Comparison of ENCODE assay signal across 1 cellular context in genomic region chr6:63589955-63590411, GRCh38.
TF ChIP-seq lines count a peak whose summit lies in the region.

No MANE protein-coding gene starts in this region.

TF ChIP-seq in HepG2, 621 proteins besides CTCF, POLR2A, EP300 and RAD21 (continued from another document and continues in another):
- TF ChIP-seq, protein P1, sequence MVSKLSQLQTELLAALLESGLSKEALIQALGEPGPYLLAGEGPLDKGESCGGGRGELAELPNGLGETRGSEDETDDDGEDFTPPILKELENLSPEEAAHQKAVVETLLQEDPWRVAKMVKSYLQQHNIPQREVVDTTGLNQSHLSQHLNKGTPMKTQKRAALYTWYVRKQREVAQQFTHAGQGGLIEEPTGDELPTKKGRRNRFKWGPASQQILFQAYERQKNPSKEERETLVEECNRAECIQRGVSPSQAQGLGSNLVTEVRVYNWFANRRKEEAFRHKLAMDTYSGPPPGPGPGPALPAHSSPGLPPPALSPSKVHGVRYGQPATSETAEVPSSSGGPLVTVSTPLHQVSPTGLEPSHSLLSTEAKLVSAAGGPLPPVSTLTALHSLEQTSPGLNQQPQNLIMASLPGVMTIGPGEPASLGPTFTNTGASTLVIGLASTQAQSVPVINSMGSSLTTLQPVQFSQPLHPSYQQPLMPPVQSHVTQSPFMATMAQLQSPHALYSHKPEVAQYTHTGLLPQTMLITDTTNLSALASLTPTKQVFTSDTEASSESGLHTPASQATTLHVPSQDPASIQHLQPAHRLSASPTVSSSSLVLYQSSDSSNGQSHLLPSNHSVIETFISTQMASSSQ (IDR thresholded peaks at IDR 0.05; ENCODE audit: low read depth): peak; percentile 40; the same call in 1 of the 2 replicates
- TF ChIP-seq, protein P1 (CRISPR knock-in tag; IDR thresholded peaks at IDR 0.05; ENCODE audit: borderline replicate concordance): no peak
- TF ChIP-seq SAFB2 (CRISPR knock-in tag; IDR thresholded peaks at IDR 0.05; ENCODE audit: borderline replicate concordance, low read depth) (no peak), TBX2 (CRISPR knock-in tag; IDR thresholded peaks at IDR 0.05; ENCODE audit: borderline replicate concordance) (peak; percentile 71), ZNF3 (CRISPR knock-in tag; IDR thresholded peaks at IDR 0.05) (peak; percentile 77; the same call in 1 of the 2 replicates), THYN1 (CRISPR knock-in tag; IDR thresholded peaks at IDR 0.05; ENCODE audit: borderline replicate concordance, low read depth) (no peak), ZBTB4 (CRISPR knock-in tag; IDR thresholded peaks at IDR 0.05; ENCODE audit: borderline replicate concordance) (no peak), ZNF790 (CRISPR knock-in tag; IDR thresholded peaks at IDR 0.05; ENCODE audit: borderline replicate concordance) (no peak), RBFOX2 (IDR thresholded peaks at IDR 0.05; ENCODE audit: low read depth, low read length) (no peak), HNF4G (IDR thresholded peaks at IDR 0.05; ENCODE audit: borderline replicate concordance, low read depth, low read length) (peak; percentile 27; the same call in 1 of the 2 replicates), HNF4G (CRISPR knock-in tag; IDR thresholded peaks at IDR 0.05; ENCODE audit: borderline replicate concordance, low read depth) (no peak), ZNF83 (CRISPR knock-in tag; IDR thresholded peaks at IDR 0.05; ENCODE audit: borderline replicate concordance) (no peak), ZNF414 (CRISPR knock-in tag; IDR thresholded peaks at IDR 0.05) (no peak; the same call in 1 of the 2 replicates), FOXK2 (IDR thresholded peaks at IDR 0.05) (0 out of 2 replicates have a peak, but pooled peaks have one; percentile 9), SETDB1 (CRISPR knock-in tag; IDR thresholded peaks at IDR 0.05; ENCODE audit: borderline replicate concordance) (no peak), RBAK (CRISPR knock-in tag; IDR thresholded peaks at IDR 0.05) (no peak), ZNF354B (CRISPR knock-in tag; IDR thresholded peaks at IDR 0.05) (no peak), JUNB (CRISPR knock-in tag; IDR thresholded peaks at IDR 0.05; ENCODE audit: borderline replicate concordance) (peak; percentile 52; the same call in 1 of the 2 replicates), NCOA2 (CRISPR knock-in tag; IDR thresholded peaks at IDR 0.05) (peak; percentile 82), SNAI1 (CRISPR knock-in tag; IDR thresholded peaks at IDR 0.05; ENCODE audit: borderline replicate concordance) (no peak), BCL3 (CRISPR knock-in tag; IDR thresholded peaks at IDR 0.05) (no peak), RCOR2 (CRISPR knock-in tag; IDR thresholded peaks at IDR 0.05) (peak; percentile 85), ZNF639 (CRISPR knock-in tag; conservative IDR thresholded peaks at IDR 0.05) (0 out of 2 replicates have a peak, but pooled peaks have one; percentile 22), STAG1 (CRISPR knock-in tag; IDR thresholded peaks at IDR 0.05) (peak; percentile 18; the same call in 1 of the 2 replicates), ZNF768 (CRISPR knock-in tag; IDR thresholded peaks at IDR 0.05) (no peak), EHMT2 (IDR thresholded peaks at IDR 0.05; ENCODE audit: borderline replicate concordance, low read depth, low read length) (peak; percentile 96), IKZF1 (IDR thresholded peaks at IDR 0.05) (no peak), ZNF710 (CRISPR knock-in tag; IDR thresholded peaks at IDR 0.05; ENCODE audit: borderline replicate concordance) (no peak), ATF7 (IDR thresholded peaks at IDR 0.05) (peak; percentile 99), ATF7 (CRISPR knock-in tag; IDR thresholded peaks at IDR 0.05) (peak; percentile 94; the same call in 1 of the 2 replicates), ZNF18 (CRISPR knock-in tag; IDR thresholded peaks at IDR 0.05; ENCODE audit: insufficient replicate concordance) (no peak), ARNT (IDR thresholded peaks at IDR 0.05) (no peak), KDM3A (CRISPR knock-in tag; IDR thresholded peaks at IDR 0.05; ENCODE audit: low read depth) (peak; percentile 68; the same call in 1 of the 2 replicates)
- TF ChIP-seq, protein P2, sequence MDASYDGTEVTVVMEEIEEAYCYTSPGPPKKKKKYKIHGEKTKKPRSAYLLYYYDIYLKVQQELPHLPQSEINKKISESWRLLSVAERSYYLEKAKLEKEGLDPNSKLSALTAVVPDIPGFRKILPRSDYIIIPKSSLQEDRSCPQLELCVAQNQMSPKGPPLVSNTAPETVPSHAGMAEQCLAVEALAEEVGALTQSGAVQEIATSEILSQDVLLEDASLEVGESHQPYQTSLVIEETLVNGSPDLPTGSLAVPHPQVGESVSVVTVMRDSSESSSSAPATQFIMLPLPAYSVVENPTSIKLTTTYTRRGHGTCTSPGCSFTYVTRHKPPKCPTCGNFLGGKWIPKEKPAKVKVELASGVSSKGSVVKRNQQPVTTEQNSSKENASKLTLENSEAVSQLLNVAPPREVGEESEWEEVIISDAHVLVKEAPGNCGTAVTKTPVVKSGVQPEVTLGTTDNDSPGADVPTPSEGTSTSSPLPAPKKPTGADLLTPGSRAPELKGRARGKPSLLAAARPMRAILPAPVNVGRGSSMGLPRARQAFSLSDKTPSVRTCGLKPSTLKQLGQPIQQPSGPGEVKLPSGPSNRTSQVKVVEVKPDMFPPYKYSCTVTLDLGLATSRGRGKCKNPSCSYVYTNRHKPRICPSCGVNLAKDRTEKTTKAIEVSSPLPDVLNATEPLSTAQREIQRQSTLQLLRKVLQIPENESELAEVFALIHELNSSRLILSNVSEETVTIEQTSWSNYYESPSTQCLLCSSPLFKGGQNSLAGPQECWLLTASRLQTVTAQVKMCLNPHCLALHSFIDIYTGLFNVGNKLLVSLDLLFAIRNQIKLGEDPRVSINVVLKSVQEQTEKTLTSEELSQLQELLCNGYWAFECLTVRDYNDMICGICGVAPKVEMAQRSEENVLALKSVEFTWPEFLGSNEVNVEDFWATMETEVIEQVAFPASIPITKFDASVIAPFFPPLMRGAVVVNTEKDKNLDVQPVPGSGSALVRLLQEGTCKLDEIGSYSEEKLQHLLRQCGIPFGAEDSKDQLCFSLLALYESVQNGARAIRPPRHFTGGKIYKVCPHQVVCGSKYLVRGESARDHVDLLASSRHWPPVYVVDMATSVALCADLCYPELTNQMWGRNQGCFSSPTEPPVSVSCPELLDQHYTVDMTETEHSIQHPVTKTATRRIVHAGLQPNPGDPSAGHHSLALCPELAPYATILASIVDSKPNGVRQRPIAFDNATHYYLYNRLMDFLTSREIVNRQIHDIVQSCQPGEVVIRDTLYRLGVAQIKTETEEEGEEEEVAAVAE (CRISPR knock-in tag; IDR thresholded peaks at IDR 0.05; ENCODE audit: borderline replicate concordance): peak; percentile 72; the same call in 1 of the 2 replicates
- TF ChIP-seq, protein P3, sequence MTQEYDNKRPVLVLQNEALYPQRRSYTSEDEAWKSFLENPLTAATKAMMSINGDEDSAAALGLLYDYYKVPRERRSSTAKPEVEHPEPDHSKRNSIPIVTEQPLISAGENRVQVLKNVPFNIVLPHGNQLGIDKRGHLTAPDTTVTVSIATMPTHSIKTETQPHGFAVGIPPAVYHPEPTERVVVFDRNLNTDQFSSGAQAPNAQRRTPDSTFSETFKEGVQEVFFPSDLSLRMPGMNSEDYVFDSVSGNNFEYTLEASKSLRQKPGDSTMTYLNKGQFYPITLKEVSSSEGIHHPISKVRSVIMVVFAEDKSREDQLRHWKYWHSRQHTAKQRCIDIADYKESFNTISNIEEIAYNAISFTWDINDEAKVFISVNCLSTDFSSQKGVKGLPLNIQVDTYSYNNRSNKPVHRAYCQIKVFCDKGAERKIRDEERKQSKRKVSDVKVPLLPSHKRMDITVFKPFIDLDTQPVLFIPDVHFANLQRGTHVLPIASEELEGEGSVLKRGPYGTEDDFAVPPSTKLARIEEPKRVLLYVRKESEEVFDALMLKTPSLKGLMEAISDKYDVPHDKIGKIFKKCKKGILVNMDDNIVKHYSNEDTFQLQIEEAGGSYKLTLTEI (CRISPR knock-in tag; conservative IDR thresholded peaks at IDR 0.05): no peak
- TF ChIP-seq, protein P4, sequence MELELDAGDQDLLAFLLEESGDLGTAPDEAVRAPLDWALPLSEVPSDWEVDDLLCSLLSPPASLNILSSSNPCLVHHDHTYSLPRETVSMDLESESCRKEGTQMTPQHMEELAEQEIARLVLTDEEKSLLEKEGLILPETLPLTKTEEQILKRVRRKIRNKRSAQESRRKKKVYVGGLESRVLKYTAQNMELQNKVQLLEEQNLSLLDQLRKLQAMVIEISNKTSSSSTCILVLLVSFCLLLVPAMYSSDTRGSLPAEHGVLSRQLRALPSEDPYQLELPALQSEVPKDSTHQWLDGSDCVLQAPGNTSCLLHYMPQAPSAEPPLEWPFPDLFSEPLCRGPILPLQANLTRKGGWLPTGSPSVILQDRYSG (CRISPR knock-in tag; IDR thresholded peaks at IDR 0.05): no peak
